ENCODE assay signal across 17 cellular contexts in genomic region chrX:74434336-74434735, GRCh38. TPM values are rescaled to one million over a fixed set of nuclear protein-coding genes. Genes with fewer than 3 reads are reported as not detected.
DNase-seq lines count a peak whose midpoint lies in the region; ATAC-seq and TF ChIP-seq lines count a peak whose summit lies in the region.
"Had no signal": no experiment of that assay in that cellular context is flagged by ENCODE, and none has a peak within 500 bp of the region (broad histone marks: within the 10 kb centered on the region; RNA-seq: fewer than 3 reads in every experiment).

No MANE protein-coding gene starts in this region.

- peaks cover 2% of the 10 kb centered on the region for H3K27me3 Mint-ChIP-seq in nephron progenitor cell (ENCODE audit: low read depth, poor library complexity)
- H3K27me3 Mint-ChIP-seq: CD4-positive, alpha-beta T cell had no signal

- DNase-seq in G401 (ENCODE audit: low spot score) (peak; percentile 62), M059J (ENCODE audit: low read depth) (peak; percentile 50), SJCRH30 (peak; percentile 85 to 92), nephron progenitor cell (no peak), uterus (no peak), foreskin fibroblast (no peak)
- DNase-seq: Calu3; CD4-positive, alpha-beta T cell; DMS153; DMS79 treated with DMSO at 0.1 percent for 48 hours; EL; GDM1; H9 had no signal

- in situ Hi-C loops in G401 (cut with HindIII; ENCODE audit: low sequenced_read_pairs) = no loop called here

- H3K4me1 ChIP-seq in SJCRH30 = peaks cover 50% of the 10 kb centered on the region
- peaks cover 0 to 4% of the 10 kb centered on the region in 2 donors for H3K4me1 ChIP-seq in uterus

- H3K27me3 ChIP-seq in SJCRH30 (no peaks in the 10 kb centered on the region), uterus (no peaks in the 10 kb centered on the region)

- peaks cover 45% of the 10 kb centered on the region for H3K4me1 Mint-ChIP-seq in nephron progenitor cell
- H3K4me1 Mint-ChIP-seq: B cell had no signal

- H3K9me3 Mint-ChIP-seq in nephron progenitor cell = peaks cover 12% of the 10 kb centered on the region
- H3K9me3 Mint-ChIP-seq: CD4-positive, alpha-beta T cell; GM23338 had no signal

- peaks cover 15% of the 10 kb centered on the region for H3K36me3 Mint-ChIP-seq in nephron progenitor cell (ENCODE audit: low read depth)

- H3K4me3 Mint-ChIP-seq in nephron progenitor cell = no peak overlapping the region
- H3K4me3 Mint-ChIP-seq: B cell; CD4-positive, alpha-beta T cell; GM23338; H9 had no signal

- no peaks in the 10 kb centered on the region for H3K36me3 ChIP-seq in SJCRH30
- no peaks in the 10 kb centered on the region for H3K36me3 ChIP-seq in uterus

- TF ChIP-seq CTCF in nephron progenitor cell (IDR thresholded peaks at IDR 0.05) (no peak), uterus (IDR thresholded peaks at IDR 0.05) (no peak), foreskin fibroblast (IDR thresholded peaks at IDR 0.05; ENCODE audit: low read depth, low read length) (no peak)

- intact Hi-C loops in uterus (cut with DNase I; ENCODE audit: low total_unique reads) = no loop called here

- no peak overlapping the region for H3K4me3 ChIP-seq in SJCRH30
- no peak overlapping the region for H3K4me3 ChIP-seq in uterus
- no peak overlapping the region for H3K4me3 ChIP-seq in foreskin fibroblast (ENCODE audit: low read depth in 1 of 2, low read length in 2 of 2)
- H3K4me3 ChIP-seq: GM23338 had no signal

- no peak for ATAC-seq in HG02610 (IDR thresholded peaks at IDR 0.05; ENCODE audit: unreplicated experiment)
- ATAC-seq: GM23338, HepG2 had no signal

- H3K9me3 ChIP-seq in SJCRH30 (replicated peaks) (no peaks in the 10 kb centered on the region), uterus (no peaks in the 10 kb centered on the region)

- H3K27ac ChIP-seq in SJCRH30 (peak overlapping the region; percentile 50), uterus (no peak overlapping the region)

- H3K27ac Mint-ChIP-seq in nephron progenitor cell = peak overlapping the region; percentile 3
- H3K27ac Mint-ChIP-seq: B cell; CD4-positive, alpha-beta T cell; GM23338; H9 had no signal

- no peak for TF ChIP-seq POLR2A in uterus (IDR thresholded peaks at IDR 0.05)

RNA-seq across cellular contexts. Expression of gene SLC16A2, which starts 13.0 kb away (rescaled TPM):
- 10.5 and 13.5 TPM in 2 replicates for total RNA-seq in G401 (2014; rRNA removed; shearing (Covaris generic))
- total RNA-seq in M059J (2014; rRNA removed; shearing (Covaris generic)) = 56.5 and 78.7 TPM in 2 replicates
- total RNA-seq in SJCRH30 (2014; rRNA removed; shearing (Covaris generic)) = 46.0 and 49.3 TPM in 2 replicates
- total RNA-seq in uterus = 10 to 100 TPM in 2 of 4 donors, 1 to 10 TPM in 2; 4.4 to 26.1 (median 8.2) TPM
- total RNA-seq: B cell had no signal

Comparison
In these comparisons a context has a peak if more than half of its experiments do, and no peak if none do; other contexts are left out.
1. DNase-seq: peak in G401 (single experiment), M059J (single experiment) and SJCRH30 (2 of 2); none in nephron progenitor cell (single experiment), uterus (0 of 2) and foreskin fibroblast (0 of 2).